8 cellular contexts compared by ENCODE assay signal in genomic region chr9:137240841-137241489, GRCh38. TPM values are rescaled to one million over a fixed set of nuclear protein-coding genes. Genes with fewer than 3 reads are reported as not detected.
A peak's percentile ranks its signal among the peaks of the same experiment; 100 is the strongest.
DNase-seq lines count a peak whose midpoint lies in the region; ATAC-seq and TF ChIP-seq lines count a peak whose summit lies in the region.

TSS of gene TUBB4B (plus strand) at chr9:137241287. CDS start at chr9:137241361, 74 bp downstream.

- peaks cover 53% of the 10 kb centered on the region for H3K4me1 ChIP-seq in mononuclear cell (ENCODE audit: insufficient read depth, low read length)

- H3K36me3 Mint-ChIP-seq in IgD-negative memory B cell = no peaks in the 10 kb centered on the region

- H3K4me3 ChIP-seq in epithelial cell of esophagus (ENCODE audit: low read length) (peak within 1 kb of the TSS; percentile 76), mononuclear cell (ENCODE audit: low read length) (peak within 1 kb of the TSS; percentile 65)

- no peaks in the 10 kb centered on the region for H3K9me3 Mint-ChIP-seq in IgD-negative memory B cell

- DNase-seq in DMS 273 treated with DMSO at 0.1 percent for 48 hours (lab: John Stamatoyannopoulos, UW) = peak; percentile 99
- peak; percentile 80 for DNase-seq in OCI-M2 (lab: John Stamatoyannopoulos, UW; ENCODE audit: unreplicated experiment)
- DNase-seq in activated T-cell treated with anti-CD3 and anti-CD28 coated beads for 4 hours = peak; percentile 94
- peak; percentile 100 for DNase-seq in epithelial cell of esophagus (ENCODE audit: low read depth)
- DNase-seq in stimulated activated CD8-positive, alpha-beta memory T cell treated with anti-CD3 and anti-CD28 coated beads, Interleukin-4, amount 100 ng/mL, for 1 hour (ENCODE audit: low read depth in 2 of 2, low spot score in 1 of 2) = peak; percentile 94 to 95

- no peaks in the 10 kb centered on the region for H3K27me3 ChIP-seq in mononuclear cell (ENCODE audit: insufficient read depth, low read length)

- peak; percentile 73 for ATAC-seq in GM21529 (IDR thresholded peaks at IDR 0.05; ENCODE audit: unreplicated experiment)

- H3K9me3 ChIP-seq in mononuclear cell (ENCODE audit: low read depth, low read length) = no peaks in the 10 kb centered on the region

- peak within 1 kb of the TSS; percentile 84 to 97 (median 90) for H3K4me3 Mint-ChIP-seq in IgD-negative memory B cell

- peaks cover 11 to 15% (median 11%) of the 10 kb centered on the region in 3 donors for H3K4me1 Mint-ChIP-seq in IgD-negative memory B cell

- no peak for TF ChIP-seq CTCF in epithelial cell of esophagus (IDR thresholded peaks at IDR 0.05; ENCODE audit: insufficient read depth, low read depth, low read length, missing control alignments)

- H3K27me3 Mint-ChIP-seq in IgD-negative memory B cell = no peaks in the 10 kb centered on the region

- peak within 1 kb of the TSS; percentile 91 to 97 (median 95) for H3K27ac Mint-ChIP-seq in IgD-negative memory B cell

RNA-seq across cellular contexts. Expression of gene TUBB4B, which starts in this region (rescaled TPM):
- polyA plus RNA-seq in IgD-negative memory B cell = 88.4 TPM
- total RNA-seq in mononuclear cell = 67.9 TPM

Comparison
In these comparisons a context has a peak if more than half of its experiments do, and no peak if none do; other contexts are left out.
1. Peak in every context shown above with its lines: DNase-seq, ATAC-seq and H3K4me3 ChIP-seq.